12 cellular contexts compared by ENCODE assay signal in genomic region chr6:105432797-105433196, GRCh38. TPM values are rescaled to one million over a fixed set of nuclear protein-coding genes. Genes with fewer than 3 reads are reported as not detected.
DNase-seq lines count a peak whose midpoint lies in the region; ATAC-seq and FAIRE-seq lines count a peak whose summit lies in the region.
"Had no signal": no experiment of that assay in that cellular context is flagged by ENCODE, and none has a peak within 500 bp of the region (broad histone marks: within the 10 kb centered on the region; RNA-seq: fewer than 3 reads in every experiment).

No MANE protein-coding gene starts in this region.

- no peaks in the 10 kb centered on the region for H3K9me3 ChIP-seq in small intestine (ENCODE audit: control insufficient read depth, low read depth)

- H3K4me3 ChIP-seq in small intestine (ENCODE audit: low read depth in 1 of 2, low read length in 2 of 2): no peak overlapping the region

- no peaks in the 10 kb centered on the region for H3K9me3 Mint-ChIP-seq in activated T-cell treated with anti-CD3 and anti-CD28 coated beads, Interleukin-2, amount 50 U/mL, for 4 hours

- H3K36me3 ChIP-seq in small intestine (ENCODE audit: control insufficient read depth in 2 of 2, insufficient read depth in 2 of 2, low read length in 2 of 2): no peaks in the 10 kb centered on the region

- DNase-seq in AG20443 (ENCODE audit: low spot score) (peak; percentile 69), HTR-8/SVneo (ENCODE audit: insufficient read length, low spot score) (peak; percentile 41), astrocyte of the hippocampus (ENCODE audit: low read depth, low spot score) (peak; percentile 88), kidney glomerular epithelial cell (lab: John Stamatoyannopoulos, UW) (peak; percentile 92), small intestine (no peak)
- DNase-seq in activated T-cell treated with anti-CD3 and anti-CD28 coated beads, Interleukin-2, amount 50 U/mL, for 4 hours: no peak
- DNase-seq: DMS 273 treated with DMSO at 0.1 percent for 48 hours; NCI-H82; stimulated activated CD8-positive, alpha-beta memory T cell treated with anti-CD3 and anti-CD28 coated beads, Interleukin-4, amount 100 ng/mL, for 48 hours had no signal

- no peaks in the 10 kb centered on the region for H3K4me1 ChIP-seq in small intestine (ENCODE audit: control insufficient read depth in 2 of 2, insufficient read depth in 1 of 2, low read depth in 1 of 2, low read length in 1 of 2)

- H3K4me3 Mint-ChIP-seq in activated T-cell treated with anti-CD3 and anti-CD28 coated beads, Interleukin-2, amount 50 U/mL, for 4 hours: no peak overlapping the region

- no peaks in the 10 kb centered on the region for H3K27me3 ChIP-seq in small intestine (ENCODE audit: control insufficient read depth in 2 of 2, insufficient read depth in 2 of 2, low read length in 2 of 2)

- ATAC-seq in HG03135 (IDR thresholded peaks at IDR 0.05; ENCODE audit: unreplicated experiment) (no peak), GM18520 (IDR thresholded peaks at IDR 0.05; ENCODE audit: unreplicated experiment) (no peak)
- ATAC-seq in activated T-cell treated with anti-CD3 and anti-CD28 coated beads, Interleukin-2, amount 50 U/mL, for 4 hours: no peak
- ATAC-seq: left lobe of liver had no signal

- H3K4me1 Mint-ChIP-seq in activated T-cell treated with anti-CD3 and anti-CD28 coated beads, Interleukin-2, amount 50 U/mL, for 4 hours (ENCODE audit: low read depth): no peaks in the 10 kb centered on the region

- WGBS in small intestine, 3 donors: 62 to 71% (median 64%) methylated on average over 3 of the region's 3 CpGs

- H3K27ac ChIP-seq in small intestine (ENCODE audit: low read depth in 1 of 2, low read length in 1 of 2): no peak overlapping the region

- FAIRE-seq in HTR-8/SVneo (lab: Jason Lieb, UNC): peak; percentile 38
- FAIRE-seq in small intestine (lab: Jason Lieb, UNC): no peak

- H3K27me3 Mint-ChIP-seq in activated T-cell treated with anti-CD3 and anti-CD28 coated beads, Interleukin-2, amount 50 U/mL, for 4 hours (ENCODE audit: low read depth): peaks cover 4% of the 10 kb centered on the region

- no peaks in the 10 kb centered on the region for H3K36me3 Mint-ChIP-seq in activated T-cell treated with anti-CD3 and anti-CD28 coated beads, Interleukin-2, amount 50 U/mL, for 4 hours (ENCODE audit: insufficient read depth)

RNA-seq across cellular contexts. Expression of gene PREP, which starts 29.9 kb away (rescaled TPM):
- 10 to 100 TPM; 26.5 to 48.8 (median 36.2) TPM for polyA plus RNA-seq in small intestine
- total RNA-seq in activated T-cell treated with anti-CD3 and anti-CD28 coated beads, Interleukin-2, amount 50 U/mL, for 4 hours: 10 to 100 TPM; 46.7 to 48.9 (median 47.5) TPM

Comparison
In these comparisons a context has a peak if more than half of its experiments do, and no peak if none do; other contexts are left out.
1. DNase-seq: peak in AG20443 (single experiment), HTR-8/SVneo (single experiment), astrocyte of the hippocampus (single experiment) and kidney glomerular epithelial cell (single experiment); none in small intestine (single experiment) and activated T-cell treated with anti-CD3 and anti-CD28 coated beads, Interleukin-2, amount 50 U/mL, for 4 hours (single experiment).